In genomic region chr11:134407923-134408322, GRCh38 we compare ENCODE assay signal across 23 cellular contexts. TPM values are rescaled to one million over a fixed set of nuclear protein-coding genes. Genes with fewer than 3 reads are reported as not detected.
"Had no signal": no experiment of that assay in that cellular context is flagged by ENCODE, and none has a peak within 500 bp of the region (broad histone marks: within the 10 kb centered on the region; RNA-seq: fewer than 3 reads in every experiment).

No MANE protein-coding gene starts in this region.

- H3K9me3 Mint-ChIP-seq: activated naive CD4-positive, alpha-beta T cell treated with anti-CD3 and anti-CD28 coated beads, Interleukin-2, amount 50 U/mL, for 72 hours; activated T-cell treated with anti-CD3 and anti-CD28 coated beads, Interleukin-2, amount 50 U/mL, for 72 hours; dendritic cell treated with granulocyte-macrophage colony-stimulating factor and Interleukin-4, amounts not matched to agents 40 ng/mL and 50 ng/mL, for 4 days; stimulated activated naive CD8-positive, alpha-beta T cell treated with anti-CD3 and anti-CD28 coated beads, Interleukin-15, Interleukin-2, amounts not matched to agents 100 ng/mL and 50 ng/mL, for 24 hours had no signal

- H3K27ac ChIP-seq: esophagus muscularis mucosa, foreskin keratinocyte, left ventricle myocardium inferior, skin epidermis, tibial artery, upper lobe of right lung had no signal

- H3K4me1 ChIP-seq: foreskin keratinocyte had no signal

- H3K27ac Mint-ChIP-seq: activated naive CD4-positive, alpha-beta T cell treated with anti-CD3 and anti-CD28 coated beads, Interleukin-2, amount 50 U/mL, for 72 hours; activated T-cell treated with anti-CD3 and anti-CD28 coated beads, Interleukin-2, amount 50 U/mL, for 72 hours; dendritic cell treated with granulocyte-macrophage colony-stimulating factor and Interleukin-4, amounts not matched to agents 40 ng/mL and 50 ng/mL, for 4 days; stimulated activated naive CD8-positive, alpha-beta T cell treated with anti-CD3 and anti-CD28 coated beads, Interleukin-15, Interleukin-2, amounts not matched to agents 100 ng/mL and 50 ng/mL, for 24 hours had no signal

- H3K4me3 Mint-ChIP-seq: activated T-cell treated with anti-CD3 and anti-CD28 coated beads, Interleukin-2, amount 50 U/mL, for 72 hours; dendritic cell treated with granulocyte-macrophage colony-stimulating factor and Interleukin-4, amounts not matched to agents 40 ng/mL and 50 ng/mL, for 4 days; stimulated activated naive CD8-positive, alpha-beta T cell treated with anti-CD3 and anti-CD28 coated beads, Interleukin-15, Interleukin-2, amounts not matched to agents 100 ng/mL and 50 ng/mL, for 24 hours had no signal

- H3K36me3 ChIP-seq: esophagus muscularis mucosa, left ventricle myocardium inferior, tibial artery, upper lobe of right lung had no signal

- H3K9me3 ChIP-seq: esophagus muscularis mucosa, left ventricle myocardium inferior, mucosa of descending colon, tibial artery, upper lobe of right lung had no signal

- DNase-seq: activated CD4-positive, alpha-beta T cell treated with anti-CD3 and anti-CD28 coated beads for 4 hours; activated CD4-positive, alpha-beta T cell treated with anti-CD3 and anti-CD28 coated beads, Interleukin-2, amount 50 U/mL, for 4 hours; activated naive CD4-positive, alpha-beta T cell; activated T-cell treated with anti-CD3 and anti-CD28 coated beads for 4 hours; activated T-cell treated with anti-CD3 and anti-CD28 coated beads, Interleukin-2, amount 50 U/mL, for 72 hours; effector CD4-positive, alpha-beta T cell; foreskin keratinocyte; left ventricle myocardium inferior; mucosa of descending colon; stimulated activated CD4-positive, alpha-beta T cell treated with anti-CD3 and anti-CD28 coated beads, Interleukin-12 subunit alpha, Interleukin-12 subunit beta, amount 100 ng/mL, for 4 hours; stimulated activated CD4-positive, alpha-beta T cell treated with anti-CD3 and anti-CD28 coated beads, Interleukin-4, amount 100 ng/mL, for 1 hour; tibial artery; upper lobe of right lung had no signal

- ATAC-seq: activated naive CD4-positive, alpha-beta T cell treated with anti-CD3 and anti-CD28 coated beads, Interleukin-2, amount 50 U/mL, for 72 hours; activated T-cell treated with anti-CD3 and anti-CD28 coated beads, Interleukin-2, amount 50 U/mL, for 72 hours; foreskin keratinocyte; mucosa of descending colon; sciatic nerve; upper lobe of right lung had no signal

- H3K4me3 ChIP-seq: esophagus muscularis mucosa, left ventricle myocardium inferior, mucosa of descending colon, skin epidermis, tibial artery, upper lobe of right lung had no signal

- H3K36me3 Mint-ChIP-seq: activated naive CD4-positive, alpha-beta T cell treated with anti-CD3 and anti-CD28 coated beads, Interleukin-2, amount 50 U/mL, for 72 hours had no signal

RNA-seq across cellular contexts. Expression of gene B3GAT1, which starts 4.1 kb away (rescaled TPM):
- total RNA-seq: glomerular endothelial cell, lung microvascular endothelial cell, myocyte had no signal
- polyA plus RNA-seq: aorta had no signal
